ENCODE assay signal across 23 cellular contexts in the genomic region with DNA sequence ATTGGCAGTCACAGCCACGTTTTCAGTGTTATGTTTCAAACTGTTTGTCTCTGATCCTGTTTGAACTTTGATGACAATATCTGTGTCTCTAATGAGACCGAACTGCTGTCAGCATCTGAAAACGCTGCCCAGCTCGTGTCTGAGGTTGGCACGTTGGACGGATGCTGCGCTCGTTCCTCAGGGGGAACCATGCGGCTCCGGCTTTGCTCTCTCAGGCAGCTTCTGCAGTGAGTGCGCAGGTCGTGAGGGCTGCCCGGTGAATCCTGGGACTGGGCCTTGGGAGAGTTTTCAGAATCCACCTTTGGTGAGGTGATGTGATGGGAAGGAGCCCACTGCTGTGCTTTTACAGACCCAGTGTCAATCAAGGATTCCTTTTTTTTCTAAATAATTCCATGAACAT. TPM values are rescaled to one million over a fixed set of nuclear protein-coding genes. Genes with fewer than 3 reads are reported as not detected.
"Had no signal": no experiment of that assay in that cellular context is flagged by ENCODE, and none has a peak within 500 bp of the region (broad histone marks: within the 10 kb centered on the region; RNA-seq: fewer than 3 reads in every experiment).

No MANE protein-coding gene starts in this region.

- H3K9me3 Mint-ChIP-seq: activated CD4-positive, alpha-beta memory T cell treated with anti-CD3 and anti-CD28 coated beads, Interleukin-2, amount 10 ng/mL, durations not matched to agents 7 days and 5 days; activated naive CD4-positive, alpha-beta T cell treated with anti-CD3 and anti-CD28 coated beads, Interleukin-2, amount 10 ng/mL, durations not matched to agents 7 days and 5 days; activated naive CD8-positive, alpha-beta T cell treated with anti-CD3 and anti-CD28 coated beads for 36 hours; activated T-cell treated with anti-CD3 and anti-CD28 coated beads, Interleukin-2, amount 50 U/mL, for 72 hours; activated T-helper 2 cell treated with anti-CD3 and anti-CD28 coated beads, Interferon-gamma antibody, Interleukin-2, Interleukin-4, amounts not matched to agents 10 μg/mL and 5 μg/mL and 100 μg/mL, durations not matched to agents 14 hours and 24 hours and 36 hours had no signal

- ATAC-seq: activated CD4-positive, alpha-beta T cell treated with anti-CD3 and anti-CD28 coated beads for 36 hours; activated T-cell treated with anti-CD3 and anti-CD28 coated beads, Interleukin-2, amount 50 U/mL, for 72 hours; T-helper 17 cell had no signal

- H3K27ac Mint-ChIP-seq: activated CD4-positive, alpha-beta memory T cell treated with anti-CD3 and anti-CD28 coated beads, Interleukin-2, amount 10 ng/mL, durations not matched to agents 7 days and 5 days; activated CD4-positive, alpha-beta T cell treated with anti-CD3 and anti-CD28 coated beads for 36 hours; activated naive CD4-positive, alpha-beta T cell treated with anti-CD3 and anti-CD28 coated beads, Interleukin-2, amount 10 ng/mL, durations not matched to agents 7 days and 5 days; activated naive CD8-positive, alpha-beta T cell treated with anti-CD3 and anti-CD28 coated beads for 36 hours; activated T-cell treated with anti-CD3 and anti-CD28 coated beads, Interleukin-2, amount 50 U/mL, for 72 hours; activated T-helper 2 cell treated with anti-CD3 and anti-CD28 coated beads, Interferon-gamma antibody, Interleukin-2, Interleukin-4, amounts not matched to agents 10 μg/mL and 5 μg/mL and 100 μg/mL, durations not matched to agents 14 hours and 24 hours and 36 hours; T-helper 17 cell had no signal

- H3K4me1 ChIP-seq: Peyer's patch had no signal

- H3K4me1 Mint-ChIP-seq: activated CD4-positive, alpha-beta memory T cell treated with anti-CD3 and anti-CD28 coated beads, Interleukin-2, amount 10 ng/mL, durations not matched to agents 7 days and 5 days; activated CD4-positive, alpha-beta T cell treated with anti-CD3 and anti-CD28 coated beads for 36 hours; activated naive CD4-positive, alpha-beta T cell treated with anti-CD3 and anti-CD28 coated beads, Interleukin-2, amount 10 ng/mL, durations not matched to agents 7 days and 5 days; activated naive CD8-positive, alpha-beta T cell treated with anti-CD3 and anti-CD28 coated beads for 36 hours; T-helper 17 cell had no signal

- DNase-seq: activated CD4-positive, alpha-beta memory T cell treated with anti-CD3 and anti-CD28 coated beads, Interleukin-2, amount 10 ng/mL, durations not matched to agents 7 days and 5 days; activated CD4-positive, alpha-beta T cell treated with anti-CD3 and anti-CD28 coated beads for 36 hours; activated CD4-positive, alpha-beta T cell treated with anti-CD3 and anti-CD28 coated beads, Interleukin-2, amount 50 U/mL, for 1 hour; activated CD8-positive, alpha-beta memory T cell treated with anti-CD3 and anti-CD28 coated beads, Interleukin-2, amount 50 U/mL, for 4 hours; activated gamma-delta T cell treated with Interleukin-2 at 50 U/mL for 16 hours; activated naive CD4-positive, alpha-beta T cell treated with anti-CD3 and anti-CD28 coated beads, Interleukin-2, amount 10 ng/mL, durations not matched to agents 7 days and 5 days; activated naive CD8-positive, alpha-beta T cell treated with anti-CD3 and anti-CD28 coated beads for 36 hours; activated T-cell treated with anti-CD3 and anti-CD28 coated beads, Interleukin-2, amount 50 U/mL, for 72 hours; caudate nucleus; NCI-H1092; NCI-H1417; NCI-H2029; NCI-H2107; NCI-H2171 treated with DMSO at 0.1 percent for 48 hours; NCI-H510A treated with DMSO at 0.1 percent for 48 hours; NCI-H69; Peyer's patch; SIG-M5; T-helper 17 cell; T-helper 9 cell; WERI-Rb-1 had no signal

- H3K36me3 ChIP-seq: Peyer's patch, WERI-Rb-1 had no signal

- H3K4me3 ChIP-seq: Peyer's patch had no signal

- H3K27ac ChIP-seq: KMS-11, Peyer's patch, WERI-Rb-1 had no signal

- H3K4me2 ChIP-seq: KMS-11 had no signal

- H3K9ac ChIP-seq: KMS-11 had no signal

- H3K36me3 Mint-ChIP-seq: activated naive CD4-positive, alpha-beta T cell treated with anti-CD3 and anti-CD28 coated beads, Interleukin-2, amount 10 ng/mL, durations not matched to agents 7 days and 5 days; activated naive CD8-positive, alpha-beta T cell treated with anti-CD3 and anti-CD28 coated beads for 36 hours had no signal

- H3K9me3 ChIP-seq: Peyer's patch had no signal

- H3K4me3 Mint-ChIP-seq: activated CD4-positive, alpha-beta memory T cell treated with anti-CD3 and anti-CD28 coated beads, Interleukin-2, amount 10 ng/mL, durations not matched to agents 7 days and 5 days; activated CD4-positive, alpha-beta T cell treated with anti-CD3 and anti-CD28 coated beads for 36 hours; activated naive CD4-positive, alpha-beta T cell treated with anti-CD3 and anti-CD28 coated beads, Interleukin-2, amount 10 ng/mL, durations not matched to agents 7 days and 5 days; activated naive CD8-positive, alpha-beta T cell treated with anti-CD3 and anti-CD28 coated beads for 36 hours; activated T-cell treated with anti-CD3 and anti-CD28 coated beads, Interleukin-2, amount 50 U/mL, for 72 hours; T-helper 17 cell had no signal

- H3K27me3 Mint-ChIP-seq: activated CD4-positive, alpha-beta memory T cell treated with anti-CD3 and anti-CD28 coated beads, Interleukin-2, amount 10 ng/mL, durations not matched to agents 7 days and 5 days; activated naive CD8-positive, alpha-beta T cell treated with anti-CD3 and anti-CD28 coated beads for 36 hours had no signal

- H3K27me3 ChIP-seq: Peyer's patch had no signal

RNA-seq across cellular contexts. Expression of a gene that starts 58.4 kb away (rescaled TPM):
- total RNA-seq: activated CD4-positive, alpha-beta memory T cell treated with anti-CD3 and anti-CD28 coated beads, Interleukin-2, amount 10 ng/mL, durations not matched to agents 7 days and 5 days; activated CD4-positive, alpha-beta T cell treated with anti-CD3 and anti-CD28 coated beads for 36 hours; activated naive CD8-positive, alpha-beta T cell treated with anti-CD3 and anti-CD28 coated beads for 36 hours; activated T-helper 2 cell treated with anti-CD3 and anti-CD28 coated beads, Interferon-gamma antibody, Interleukin-2, Interleukin-4, amounts not matched to agents 10 μg/mL and 5 μg/mL and 100 μg/mL, durations not matched to agents 14 hours and 24 hours and 36 hours had no signal
